In the genomic region with DNA sequence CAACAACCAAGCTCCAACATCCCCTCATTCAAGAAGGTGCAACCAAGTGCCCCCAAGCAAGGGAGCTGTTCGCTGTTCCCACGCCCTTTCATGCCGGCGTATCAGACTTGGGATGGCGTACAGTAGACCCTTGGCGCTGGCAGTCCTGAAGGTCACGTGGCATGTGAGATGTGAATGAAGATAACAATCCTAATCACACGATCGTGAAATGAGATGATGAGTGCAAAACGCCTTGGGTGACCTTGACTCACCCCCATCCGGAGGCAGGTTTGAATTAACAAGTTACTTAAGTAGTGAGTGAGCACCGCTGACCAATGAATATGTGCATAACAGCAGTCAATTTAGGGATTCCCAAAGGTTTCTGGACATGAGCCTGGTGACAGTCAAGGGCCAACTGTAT, we compare ENCODE assay signal across 27 cellular contexts.
A peak's percentile ranks its signal among the peaks of the same experiment; 100 is the strongest.
DNase-seq lines count a peak whose midpoint lies in the region; ATAC-seq, FAIRE-seq and TF ChIP-seq lines count a peak whose summit lies in the region.
"Had no signal": no experiment of that assay in that cellular context is flagged by ENCODE, and none has a peak within 500 bp of the region (broad histone marks: within the 10 kb centered on the region; RNA-seq: fewer than 3 reads in every experiment).

No MANE protein-coding gene starts in this region.

- H2AFZ ChIP-seq in HepG2 (ENCODE audit: low read length), result no peak overlapping the region
- no peak overlapping the region for H2AFZ ChIP-seq in OCI-LY3 (ENCODE audit: low read depth, low read length)
- H2AFZ ChIP-seq in keratinocyte (ENCODE audit: control insufficient read depth, low read length), result no peak overlapping the region

- H3K4me3 Mint-ChIP-seq in stimulated activated naive CD8-positive, alpha-beta T cell treated with anti-CD3 and anti-CD28 coated beads, Interleukin-15, amount 100 ng/mL, for 72 hours, result no peak overlapping the region
- H3K4me3 Mint-ChIP-seq: CD4-positive, CD25-positive, alpha-beta regulatory T cell had no signal

- H3K9ac ChIP-seq in HepG2 (ENCODE audit: insufficient read depth, low read depth, low read length), result no peak overlapping the region
- no peak overlapping the region for H3K9ac ChIP-seq in OCI-LY3 (ENCODE audit: low read length)
- no peak overlapping the region for H3K9ac ChIP-seq in keratinocyte (ENCODE audit: control insufficient read depth, extremely low read depth, insufficient read depth, low read length)

- H3K36me3 ChIP-seq in HepG2 (replicated peaks in 1 of 2; ENCODE audit: control insufficient read depth in 1 of 2, insufficient read depth in 2 of 2, low read length in 2 of 2) (no peaks in the 10 kb centered on the region), right lobe of liver (no peaks in the 10 kb centered on the region), OCI-LY3 (replicated peaks; ENCODE audit: low read depth, low read length) (no peaks in the 10 kb centered on the region), keratinocyte (ENCODE audit: control insufficient read depth in 2 of 2, extremely low read depth in 1 of 2, insufficient read depth in 2 of 2, low read length in 2 of 2) (peaks cover 3 to 7% of the 10 kb centered on the region in 2 experiments)
- H3K36me3 ChIP-seq: BE2C had no signal

- H3K9me3 ChIP-seq in HepG2 (ENCODE audit: low read length) (no peaks in the 10 kb centered on the region), right lobe of liver (no peaks in the 10 kb centered on the region), OCI-LY3 (ENCODE audit: insufficient read depth, low read length) (peaks cover 32% of the 10 kb centered on the region; the same call in 1 of the 2 replicates), keratinocyte (ENCODE audit: control insufficient read depth, low read depth, low read length) (no peaks in the 10 kb centered on the region)
- H3K9me3 ChIP-seq: BE2C, SK-N-SH had no signal

- H3K27me3 Mint-ChIP-seq in stimulated activated naive CD8-positive, alpha-beta T cell treated with anti-CD3 and anti-CD28 coated beads, Interleukin-15, amount 100 ng/mL, for 72 hours, result no peaks in the 10 kb centered on the region
- H3K27me3 Mint-ChIP-seq: CD4-positive, CD25-positive, alpha-beta regulatory T cell had no signal

- H3K4me3 ChIP-seq in HepG2 (replicated peaks in 1 of 3; ENCODE audit: insufficient read depth in 1 of 3, low read depth in 2 of 3, low read length in 3 of 3) (no peak overlapping the region), right lobe of liver (no peak overlapping the region), OCI-LY3 (ENCODE audit: low read length) (no peak overlapping the region), keratinocyte (ENCODE audit: control insufficient read depth in 2 of 3, extremely low read depth in 1 of 3, insufficient read depth in 2 of 3, low read depth in 1 of 3, low read length in 3 of 3) (no peak overlapping the region)

- dilution Hi-C loops in keratinocyte (cut with MboI; ENCODE audit: extremely low pct_ligation_motif_present, low sequenced_read_pairs), result no loop called here

- H3K27me3 ChIP-seq in HepG2 (ENCODE audit: control insufficient read depth in 1 of 2, insufficient read depth in 2 of 2, low read length in 2 of 2), result peaks cover 0 to 1% of the 10 kb centered on the region in 2 experiments; a peak in 2 of 5 replicates
- no peaks in the 10 kb centered on the region for H3K27me3 ChIP-seq in right lobe of liver
- no peaks in the 10 kb centered on the region for H3K27me3 ChIP-seq in OCI-LY3 (ENCODE audit: low read depth, low read length)
- H3K27me3 ChIP-seq in keratinocyte (ENCODE audit: control insufficient read depth, extremely low read depth, insufficient read depth, low read length), result no peaks in the 10 kb centered on the region
- H3K27me3 ChIP-seq: BE2C had no signal

- no peak overlapping the region for H3K27ac Mint-ChIP-seq in stimulated activated naive CD8-positive, alpha-beta T cell treated with anti-CD3 and anti-CD28 coated beads, Interleukin-15, amount 100 ng/mL, for 72 hours

- TF ChIP-seq EP300 in HepG2 (IDR thresholded peaks at IDR 0.05; ENCODE audit: low read depth in 2 of 2, low read length in 2 of 2) (no peak), HepG2 (CRISPR knock-in tag; IDR thresholded peaks at IDR 0.05; ENCODE audit: borderline replicate concordance) (no peak)

- CTCF ChIA-PET in HepG2 (lab: Yijun Ruan, JAX; ENCODE audit: low intra/inter-chr PET ratio, low total read pairs), result no interaction called here

- TF ChIP-seq CTCF in HepG2 (CRISPR knock-in tag; IDR thresholded peaks at IDR 0.05) (no peak), right lobe of liver (IDR thresholded peaks at IDR 0.05) (no peak), OCI-LY3 (IDR thresholded peaks at IDR 0.05; ENCODE audit: low read depth, low read length) (no peak), keratinocyte (optimal IDR thresholded peaks at IDR 0.05 in 1 of 3, IDR thresholded peaks at IDR 0.05 in 1 of 3, conservative IDR thresholded peaks at IDR 0.05 in 1 of 3; ENCODE audit: extremely low read depth in 1 of 3, insufficient read depth in 2 of 3, low read length in 3 of 3) (no peak), GM13977 (IDR thresholded peaks at IDR 0.05; ENCODE audit: extremely low read depth, insufficient read depth, missing control alignments) (no peak)

- H3K4me2 ChIP-seq in HepG2 (ENCODE audit: low read depth, low read length) (peak overlapping the region; percentile 48; the same call in 1 of the 2 replicates), OCI-LY3 (ENCODE audit: low read length) (peak overlapping the region; percentile 40; the same call in 1 of the 2 replicates), keratinocyte (ENCODE audit: control insufficient read depth, extremely low read depth, insufficient read depth, low read depth, low read length) (peak overlapping the region; percentile 6)

- FAIRE-seq in HepG2 (lab: Jason Lieb, UNC) (no peak), keratinocyte (lab: Jason Lieb, UNC) (no peak)
- FAIRE-seq: G401.6, H54, RCC 7860 had no signal

- ATAC-seq in HepG2 (no peak), right lobe of liver (no peak), SK-N-SH treated with all-trans-retinoic acid at 6 μM for 48 hours (no peak)
- no peak for ATAC-seq in stimulated activated naive CD8-positive, alpha-beta T cell treated with anti-CD3 and anti-CD28 coated beads, Interleukin-15, amount 100 ng/mL, for 72 hours

- no peak for TF ChIP-seq RAD21 in HepG2 (CRISPR knock-in tag; IDR thresholded peaks at IDR 0.05)

- intact Hi-C loops in HepG2 (cut with micrococcal nuclease; ENCODE audit: unreplicated experiment), result no loop called here
- intact Hi-C loops in right lobe of liver (cut with DNase I), result no loop called here

- H3K4me1 ChIP-seq in HepG2 (ENCODE audit: insufficient read depth, low read length) (peaks cover 20% of the 10 kb centered on the region), right lobe of liver (peaks cover 0 to 6% (median 3%) of the 10 kb centered on the region in 4 donors), OCI-LY3 (ENCODE audit: low read length) (peaks cover 34% of the 10 kb centered on the region), keratinocyte (ENCODE audit: control insufficient read depth, extremely low read depth, insufficient read depth, low read length) (peaks cover 41% of the 10 kb centered on the region)
- H3K4me1 ChIP-seq: BE2C had no signal

- TF ChIP-seq POLR2A in HepG2 (IDR thresholded peaks at IDR 0.05; ENCODE audit: insufficient read depth in 1 of 2, low read depth in 2 of 2, low read length in 2 of 2) (no peak), right lobe of liver (IDR thresholded peaks at IDR 0.05) (no peak)

- DNase-seq in HepG2 (ENCODE audit: low spot score) (no peak), right lobe of liver (no peak), keratinocyte (ENCODE audit: low read depth, low spot score) (no peak), GM13977 (ENCODE audit: low spot score) (no peak)
- no peak for DNase-seq in stimulated activated naive CD8-positive, alpha-beta T cell treated with anti-CD3 and anti-CD28 coated beads, Interleukin-15, amount 100 ng/mL, for 72 hours
- no peak for DNase-seq in effector CD8-positive, alpha-beta T cell (lab: John Stamatoyannopoulos, UW)
- DNase-seq: BE2C; CD4-positive, CD25-positive, alpha-beta regulatory T cell; COR-L47; DMS53; KG1; MM.1S; NCI-H1048; NCI-H1417 treated with DMSO at 0.1 percent for 48 hours; NCI-H1694 treated with DMSO at 0.1 percent for 48 hours; NCI-H2081; NCI-H2171; NCI-H226; NCI-H510A; NCI-H69; SK-N-SH had no signal

- no peaks in the 10 kb centered on the region for H3K79me2 ChIP-seq in HepG2 (ENCODE audit: insufficient read depth, low read length)
- H3K79me2 ChIP-seq in OCI-LY3 (ENCODE audit: low read length), result no peaks in the 10 kb centered on the region
- peaks cover 42% of the 10 kb centered on the region for H3K79me2 ChIP-seq in keratinocyte (ENCODE audit: control insufficient read depth, insufficient read depth, low read length)

- H4K20me1 ChIP-seq in HepG2 (ENCODE audit: insufficient read depth, low read length) (no peaks in the 10 kb centered on the region), OCI-LY3 (ENCODE audit: insufficient read depth, low read length) (no peaks in the 10 kb centered on the region), keratinocyte (ENCODE audit: control insufficient read depth, extremely low read depth, insufficient read depth, low read length) (peaks cover 7% of the 10 kb centered on the region)

- H3K4me1 Mint-ChIP-seq in stimulated activated naive CD8-positive, alpha-beta T cell treated with anti-CD3 and anti-CD28 coated beads, Interleukin-15, amount 100 ng/mL, for 72 hours, result no peaks in the 10 kb centered on the region
- H3K4me1 Mint-ChIP-seq: CD4-positive, CD25-positive, alpha-beta regulatory T cell had no signal

- in situ Hi-C loops in HepG2 (cut with HindIII; ENCODE audit: extremely low pct_ligation_motif_present, low pct_unique_long_range_greater_than_20kb), result no loop called here
- in situ Hi-C loops in GM13977 (cut with MboI; ENCODE audit: low pct_unique_long_range_greater_than_20kb, low sequenced_read_pairs, unreplicated experiment), result no loop called here

- H3K27ac ChIP-seq in HepG2 (ENCODE audit: extremely low read length, insufficient read depth, low read length), result no peak overlapping the region
- H3K27ac ChIP-seq in right lobe of liver, result no peak overlapping the region
- peak overlapping the region; percentile 68 for H3K27ac ChIP-seq in OCI-LY3 (ENCODE audit: low read length)
- no peak overlapping the region for H3K27ac ChIP-seq in keratinocyte (ENCODE audit: control insufficient read depth, insufficient read depth, low read length)
- H3K27ac ChIP-seq: 22Rv1 had no signal

- peaks cover 6% of the 10 kb centered on the region for H3K9me1 ChIP-seq in keratinocyte (ENCODE audit: control insufficient read depth, extremely low read depth, insufficient read depth, low read length)

- no peaks in the 10 kb centered on the region for H3K9me3 Mint-ChIP-seq in stimulated activated naive CD8-positive, alpha-beta T cell treated with anti-CD3 and anti-CD28 coated beads, Interleukin-15, amount 100 ng/mL, for 72 hours
- H3K9me3 Mint-ChIP-seq: CD4-positive, CD25-positive, alpha-beta regulatory T cell had no signal

- BruUV-seq in HepG2 (replicated peaks; lab: Mats Ljungman, UMichigan), result no TSS peak

- 62% methylated on average over 12 of the region's 12 CpGs for WGBS in HepG2 (ENCODE audit: low lambda C conversion rate)
- 98% methylated on average over 8 of the region's 12 CpGs for WGBS in right lobe of liver (ENCODE audit: insufficient coverage, low coverage, low lambda C conversion rate, missing lambda C conversion rate)

- POLR2A ChIA-PET in HepG2 (lab: Yijun Ruan, JAX), result interaction anchor here (0.7 kb wide), 1 partner anchor 97 kb away, joined by 3 read pairs; no protein-coding TSS in a partner anchor

TF ChIP-seq in SK-N-SH treated with all-trans-retinoic acid at 6 μM for 48 hours, 23 proteins besides CTCF, POLR2A, EP300 and RAD21 (continues in another document):
- TF ChIP-seq CSDC2 (CRISPR knock-in tag; IDR thresholded peaks at IDR 0.05), result no peak
